Comparison of ENCODE assay signal across 30 cellular contexts in genomic region chr21:46203203-46203600, GRCh38. TPM values are rescaled to one million over a fixed set of nuclear protein-coding genes. Genes with fewer than 3 reads are reported as not detected.
DNase-seq lines count a peak whose midpoint lies in the region; ATAC-seq, FAIRE-seq and TF ChIP-seq lines count a peak whose summit lies in the region.
"Had no signal": no experiment of that assay in that cellular context is flagged by ENCODE, and none has a peak within 500 bp of the region (broad histone marks: within the 10 kb centered on the region; RNA-seq: fewer than 3 reads in every experiment).

No MANE protein-coding gene starts in this region.

- TF ChIP-seq POLR2A in right lobe of liver (IDR thresholded peaks at IDR 0.05) (no peak), HepG2 (IDR thresholded peaks at IDR 0.05; ENCODE audit: insufficient read depth in 1 of 2, low read depth in 2 of 2, low read length in 2 of 2) (no peak)

- no peaks in the 10 kb centered on the region for H3K4me1 ChIP-seq in right lobe of liver
- H3K4me1 ChIP-seq in HepG2 (ENCODE audit: insufficient read depth, low read length) = no peaks in the 10 kb centered on the region
- no peaks in the 10 kb centered on the region for H3K4me1 ChIP-seq in upper lobe of right lung
- H3K4me1 ChIP-seq: colonic mucosa, gastroesophageal sphincter, HAP-1, tibial artery had no signal

- peak overlapping the region; percentile 77 for H3K27ac Mint-ChIP-seq in central memory CD8-positive, alpha-beta T cell (ENCODE audit: low read depth)
- peak overlapping the region; percentile 94 for H3K27ac Mint-ChIP-seq in nephron progenitor cell
- H3K27ac Mint-ChIP-seq in stimulated activated naive CD8-positive, alpha-beta T cell treated with anti-CD3 and anti-CD28 coated beads, Interleukin-15, amount 100 ng/mL, for 72 hours = peak overlapping the region in 1 of 2 donors; percentile 54
- H3K27ac Mint-ChIP-seq: activated naive CD8-positive, alpha-beta T cell treated with anti-CD3 and anti-CD28 coated beads, Interleukin-2, amount 10 ng/mL, durations not matched to agents 7 days and 5 days; memory B cell had no signal

- WGBS in right lobe of liver (ENCODE audit: insufficient coverage, low coverage, low lambda C conversion rate, missing lambda C conversion rate) = 91% methylated on average over 8 of the region's 8 CpGs
- 93% methylated on average over 8 of the region's 8 CpGs for WGBS in HepG2 (ENCODE audit: low lambda C conversion rate)

- no peak for TF ChIP-seq EP300 in HepG2 (IDR thresholded peaks at IDR 0.05; ENCODE audit: low read depth in 2 of 2, low read length in 2 of 2)
- no peak for TF ChIP-seq EP300 in HepG2 (CRISPR knock-in tag; IDR thresholded peaks at IDR 0.05; ENCODE audit: borderline replicate concordance)

- POLR2A ChIA-PET in HepG2 (lab: Yijun Ruan, JAX) = no interaction called here

- no peak for TF ChIP-seq RAD21 in HepG2 (CRISPR knock-in tag; IDR thresholded peaks at IDR 0.05)

- H3K27ac ChIP-seq in right lobe of liver (no peak overlapping the region), HepG2 (ENCODE audit: extremely low read length, insufficient read depth, low read length) (no peak overlapping the region), upper lobe of right lung (peak overlapping the region; percentile 42)
- H3K27ac ChIP-seq: colonic mucosa, gastroesophageal sphincter, tibial artery, VCaP had no signal

- intact Hi-C loops in right lobe of liver (cut with DNase I) (no loop called here), HepG2 (cut with micrococcal nuclease; ENCODE audit: unreplicated experiment) (no loop called here), upper lobe of right lung (cut with DNase I) (no loop called here)

- no peak overlapping the region for H3K9ac ChIP-seq in HepG2 (ENCODE audit: insufficient read depth, low read depth, low read length)

- H3K4me3 ChIP-seq in right lobe of liver (no peak overlapping the region), HepG2 (replicated peaks in 1 of 3; ENCODE audit: insufficient read depth in 1 of 3, low read depth in 2 of 3, low read length in 3 of 3) (no peak overlapping the region), upper lobe of right lung (no peak overlapping the region)
- H3K4me3 ChIP-seq: colonic mucosa, gastroesophageal sphincter, HAP-1, tibial artery had no signal

- CTCF ChIA-PET in HepG2 (lab: Yijun Ruan, JAX; ENCODE audit: low intra/inter-chr PET ratio, low total read pairs) = no interaction called here

- peaks cover 15% of the 10 kb centered on the region for H3K36me3 Mint-ChIP-seq in central memory CD8-positive, alpha-beta T cell (ENCODE audit: insufficient read depth)
- H3K36me3 Mint-ChIP-seq in nephron progenitor cell (ENCODE audit: low read depth) = peaks cover 70% of the 10 kb centered on the region

- H3K27me3 ChIP-seq in right lobe of liver = no peaks in the 10 kb centered on the region
- no peaks in the 10 kb centered on the region for H3K27me3 ChIP-seq in HepG2 (ENCODE audit: control insufficient read depth in 1 of 2, insufficient read depth in 2 of 2, low read length in 2 of 2)
- no peaks in the 10 kb centered on the region for H3K27me3 ChIP-seq in upper lobe of right lung
- H3K27me3 ChIP-seq: colonic mucosa, gastroesophageal sphincter, tibial artery had no signal

- 0 out of 2 replicates have a peak, but pooled peaks cover 2% of the 10 kb centered on the region for H4K20me1 ChIP-seq in HepG2 (ENCODE audit: insufficient read depth, low read length)

- H3K4me3 Mint-ChIP-seq in central memory CD8-positive, alpha-beta T cell = no peak overlapping the region
- H3K4me3 Mint-ChIP-seq in nephron progenitor cell = no peak overlapping the region
- H3K4me3 Mint-ChIP-seq in stimulated activated naive CD8-positive, alpha-beta T cell treated with anti-CD3 and anti-CD28 coated beads, Interleukin-15, amount 100 ng/mL, for 72 hours = no peak overlapping the region
- H3K4me3 Mint-ChIP-seq: activated naive CD8-positive, alpha-beta T cell treated with anti-CD3 and anti-CD28 coated beads, Interleukin-2, amount 10 ng/mL, durations not matched to agents 7 days and 5 days; endodermal cell; IgD-negative memory B cell; memory B cell had no signal

- no TSS peak for BruUV-seq in HepG2 (replicated peaks; lab: Mats Ljungman, UMichigan)

- H3K36me3 ChIP-seq in right lobe of liver (peaks cover 0 to 79% (median 11%) of the 10 kb centered on the region in 4 donors), HepG2 (replicated peaks in 1 of 2; ENCODE audit: control insufficient read depth in 1 of 2, insufficient read depth in 2 of 2, low read length in 2 of 2) (peaks cover 26 to 72% of the 10 kb centered on the region in 2 experiments), upper lobe of right lung (peaks cover 75% of the 10 kb centered on the region)

- no peaks in the 10 kb centered on the region for H3K79me2 ChIP-seq in HepG2 (ENCODE audit: insufficient read depth, low read length)

- no peaks in the 10 kb centered on the region for H3K9me3 ChIP-seq in right lobe of liver
- H3K9me3 ChIP-seq in HepG2 (ENCODE audit: low read length) = no peaks in the 10 kb centered on the region
- H3K9me3 ChIP-seq in upper lobe of right lung = no peaks in the 10 kb centered on the region
- H3K9me3 ChIP-seq: colonic mucosa, gastroesophageal sphincter, HAP-1, tibial artery had no signal

- H3K9me3 Mint-ChIP-seq in central memory CD8-positive, alpha-beta T cell = no peaks in the 10 kb centered on the region
- peaks cover 15% of the 10 kb centered on the region for H3K9me3 Mint-ChIP-seq in nephron progenitor cell
- H3K9me3 Mint-ChIP-seq in stimulated activated naive CD8-positive, alpha-beta T cell treated with anti-CD3 and anti-CD28 coated beads, Interleukin-15, amount 100 ng/mL, for 72 hours = no peaks in the 10 kb centered on the region
- H3K9me3 Mint-ChIP-seq: activated naive CD8-positive, alpha-beta T cell treated with anti-CD3 and anti-CD28 coated beads, Interleukin-2, amount 10 ng/mL, durations not matched to agents 7 days and 5 days; memory B cell had no signal

- TF ChIP-seq CTCF in right lobe of liver (IDR thresholded peaks at IDR 0.05) (no peak), HepG2 (CRISPR knock-in tag; IDR thresholded peaks at IDR 0.05) (no peak), nephron progenitor cell (IDR thresholded peaks at IDR 0.05) (no peak), upper lobe of right lung (IDR thresholded peaks at IDR 0.05) (no peak)

- DNase-seq in right lobe of liver (peak in 2 of 3 donors; percentile 7 to 17), HepG2 (ENCODE audit: low spot score) (no peak), nephron progenitor cell (no peak), upper lobe of right lung (peak; percentile 35), left lobe of liver (ENCODE audit: low spot score) (no peak)
- no peak for DNase-seq in central memory CD8-positive, alpha-beta T cell (ENCODE audit: low spot score in 2 of 2)
- DNase-seq in stimulated activated naive CD8-positive, alpha-beta T cell treated with anti-CD3 and anti-CD28 coated beads, Interleukin-15, amount 100 ng/mL, for 72 hours = no peak
- DNase-seq: activated CD4-positive, alpha-beta T cell treated with anti-CD3 and anti-CD28 coated beads, Interleukin-2, amount 50 U/mL, for 48 hours; activated effector memory CD4-positive, alpha-beta T cell treated with Interleukin-2 at 50 U/mL for 16 hours; activated naive CD8-positive, alpha-beta T cell treated with anti-CD3 and anti-CD28 coated beads, Interleukin-2, amount 10 ng/mL, durations not matched to agents 7 days and 5 days; colonic mucosa; EL; endodermal cell; NCI-H1092 treated with DMSO at 0.1 percent for 48 hours; NCI-H187 treated with DMSO at 0.1 percent for 48 hours; NCI-H524 treated with DMSO at 0.1 percent for 48 hours; NK-92 treated with Interleukin-12 subunit alpha and Interleukin-12 subunit beta, amount 100 ng/mL, for 24 hours; stimulated activated CD4-positive, alpha-beta T cell treated with anti-CD3 and anti-CD28 coated beads, Interleukin-12 subunit alpha, Interleukin-12 subunit beta, amount 100 ng/mL, for 4 hours; stimulated activated naive CD8-positive, alpha-beta T cell treated with anti-CD3 and anti-CD28 coated beads, Interleukin-15, Interleukin-2, amounts not matched to agents 100 U/mL and 50 U/mL, for 24 hours had no signal

- H2AFZ ChIP-seq in HepG2 (ENCODE audit: low read length) = no peak overlapping the region

- ATAC-seq in right lobe of liver (no peak), HepG2 (no peak), upper lobe of right lung (no peak), left lobe of liver (no peak), HG02588 (IDR thresholded peaks at IDR 0.05; ENCODE audit: unreplicated experiment) (no peak)
- no peak for ATAC-seq in central memory CD8-positive, alpha-beta T cell (replicated peaks; ENCODE audit: extremely low read depth, poor library complexity, severe bottlenecking)
- ATAC-seq in stimulated activated naive CD8-positive, alpha-beta T cell treated with anti-CD3 and anti-CD28 coated beads, Interleukin-15, amount 100 ng/mL, for 72 hours = no peak
- ATAC-seq: gastroesophageal sphincter; Panc1; stimulated activated naive CD8-positive, alpha-beta T cell treated with anti-CD3 and anti-CD28 coated beads, Interleukin-15, Interleukin-2, amounts not matched to agents 100 U/mL and 50 U/mL, for 24 hours had no signal

- H3K27me3 Mint-ChIP-seq in central memory CD8-positive, alpha-beta T cell = no peaks in the 10 kb centered on the region
- peaks cover 3% of the 10 kb centered on the region for H3K27me3 Mint-ChIP-seq in nephron progenitor cell (ENCODE audit: low read depth, poor library complexity)
- no peaks in the 10 kb centered on the region for H3K27me3 Mint-ChIP-seq in stimulated activated naive CD8-positive, alpha-beta T cell treated with anti-CD3 and anti-CD28 coated beads, Interleukin-15, amount 100 ng/mL, for 72 hours
- H3K27me3 Mint-ChIP-seq: activated naive CD8-positive, alpha-beta T cell treated with anti-CD3 and anti-CD28 coated beads, Interleukin-2, amount 10 ng/mL, durations not matched to agents 7 days and 5 days; IgD-negative memory B cell; memory B cell had no signal

- no peak for FAIRE-seq in HepG2 (lab: Jason Lieb, UNC)
- FAIRE-seq: GM12892, islet of Langerhans had no signal

- in situ Hi-C loops in HepG2 (cut with HindIII; ENCODE audit: extremely low pct_ligation_motif_present, low pct_unique_long_range_greater_than_20kb) = no loop called here

- H3K4me2 ChIP-seq in HepG2 (ENCODE audit: low read depth, low read length) = no peak overlapping the region

- peaks cover 6% of the 10 kb centered on the region for H3K4me1 Mint-ChIP-seq in central memory CD8-positive, alpha-beta T cell
- peaks cover 13% of the 10 kb centered on the region for H3K4me1 Mint-ChIP-seq in nephron progenitor cell
- H3K4me1 Mint-ChIP-seq in stimulated activated naive CD8-positive, alpha-beta T cell treated with anti-CD3 and anti-CD28 coated beads, Interleukin-15, amount 100 ng/mL, for 72 hours = no peaks in the 10 kb centered on the region
- H3K4me1 Mint-ChIP-seq: activated naive CD8-positive, alpha-beta T cell treated with anti-CD3 and anti-CD28 coated beads, Interleukin-2, amount 10 ng/mL, durations not matched to agents 7 days and 5 days; endodermal cell; memory B cell had no signal

RNA-seq across cellular contexts. Expression of gene SPATC1L, which starts 18.9 kb away (rescaled TPM):
- total RNA-seq in right lobe of liver (1 to 10 TPM in 1 of 6 experiments, under 1 TPM in 3, not detected in 2; 0.31 to 1.7 (median 0.51) TPM), HepG2 (2016; rRNA removed; fragmentation: Illumina TruSeq; extraction: Trizol) (2.8 and 3.3 TPM in 2 replicates), upper lobe of right lung (4.7 TPM), left lobe of liver (0.40 TPM)
- 2.1 and 2.7 TPM in 2 replicates for total RNA-seq in HepG2 (2016; cell fraction: cytosol; rRNA removed; fragmentation: Illumina TruSeq; extraction: Trizol; ENCODE audit: low read depth)
- total RNA-seq in HepG2 (2016; cell fraction: insoluble cytoplasmic fraction; rRNA removed; fragmentation: Illumina TruSeq; extraction: Trizol) = 3.0 and 3.3 TPM in 2 replicates
- 3.0 and 3.8 TPM in 2 replicates for total RNA-seq in HepG2 (2016; cell fraction: membrane; rRNA removed; fragmentation: Illumina TruSeq; extraction: Trizol)
- 1.5 and 1.7 TPM in 2 replicates for total RNA-seq in HepG2 (2016; cell fraction: nucleus; rRNA removed; fragmentation: Illumina TruSeq; extraction: Trizol)
- polyA plus RNA-seq in HepG2 (2011; rRNA removed) = 1.4 and 2.6 TPM in 2 replicates
- 1.4 and 2.8 TPM in 2 replicates for polyA plus RNA-seq in HepG2 (2011; cell fraction: cytosol; rRNA removed)
- polyA plus RNA-seq in HepG2 (2011; cell fraction: nucleus; rRNA removed) = 9.6 and 9.7 TPM in 2 replicates
- 7.3 and 10.9 TPM in 2 replicates for polyA plus RNA-seq in HepG2 (2012)
- polyA plus RNA-seq in HepG2 (2016; cell fraction: cytosol; fragmentation: Illumina TruSeq; extraction: Trizol; ENCODE audit: low read depth) = 5.4 and 5.7 TPM in 2 replicates
- polyA plus RNA-seq in HepG2 (2016; cell fraction: insoluble cytoplasmic fraction; fragmentation: Illumina TruSeq; extraction: Trizol; ENCODE audit: low read depth) = 5.9 and 7.1 TPM in 2 replicates
- polyA plus RNA-seq in HepG2 (2016; cell fraction: membrane; fragmentation: Illumina TruSeq; extraction: Trizol; ENCODE audit: low read depth) = 6.0 and 7.3 TPM in 2 replicates
- polyA plus RNA-seq in HepG2 (2016; cell fraction: nucleus; fragmentation: Illumina TruSeq; extraction: Trizol; ENCODE audit: insufficient read depth, low read depth) = 5.8 and 6.5 TPM in 2 replicates
- polyA minus RNA-seq in HepG2 (2011; rRNA and poly(A)+ RNA removed; ENCODE audit: low replicate concordance) = 2.4 and 3.4 TPM in 2 replicates
- 3.4 and 5.6 TPM in 2 replicates for polyA minus RNA-seq in HepG2 (2011; cell fraction: cytosol; rRNA and poly(A)+ RNA removed)
- 0.77 and 1.6 TPM in 2 replicates for polyA minus RNA-seq in HepG2 (2011; cell fraction: nucleus; rRNA and poly(A)+ RNA removed)

RNA-seq across cellular contexts. Expression of gene LSS, which starts 25.4 kb away (rescaled TPM):
- 100 to 1,000 TPM in 1 of 6 experiments, 10 to 100 TPM in 5; 37.0 to 103 (median 59.6) TPM for total RNA-seq in right lobe of liver
- 73.5 and 113 TPM in 2 replicates for total RNA-seq in HepG2 (2016; rRNA removed; fragmentation: Illumina TruSeq; extraction: Trizol)
- 7.3 and 7.8 TPM in 2 replicates for total RNA-seq in HepG2 (2016; cell fraction: cytosol; rRNA removed; fragmentation: Illumina TruSeq; extraction: Trizol; ENCODE audit: low read depth)
- total RNA-seq in HepG2 (2016; cell fraction: insoluble cytoplasmic fraction; rRNA removed; fragmentation: Illumina TruSeq; extraction: Trizol) = 62.4 and 115 TPM in 2 replicates
- 31.7 and 32.0 TPM in 2 replicates for total RNA-seq in HepG2 (2016; cell fraction: membrane; rRNA removed; fragmentation: Illumina TruSeq; extraction: Trizol)
- 138 and 169 TPM in 2 replicates for total RNA-seq in HepG2 (2016; cell fraction: nucleus; rRNA removed; fragmentation: Illumina TruSeq; extraction: Trizol)
- 72.6 and 182 TPM in 2 replicates for polyA plus RNA-seq in HepG2 (2011; rRNA removed)
- 29.6 and 35.0 TPM in 2 replicates for polyA plus RNA-seq in HepG2 (2011; cell fraction: cytosol; rRNA removed)
- polyA plus RNA-seq in HepG2 (2011; cell fraction: nucleus; rRNA removed) = 771 and 1,172 TPM in 2 replicates
- polyA plus RNA-seq in HepG2 (2012) = 69.9 and 111 TPM in 2 replicates
- polyA plus RNA-seq in HepG2 (2016; cell fraction: cytosol; fragmentation: Illumina TruSeq; extraction: Trizol; ENCODE audit: low read depth) = 5.3 and 5.5 TPM in 2 replicates
- 44.5 and 58.2 TPM in 2 replicates for polyA plus RNA-seq in HepG2 (2016; cell fraction: insoluble cytoplasmic fraction; fragmentation: Illumina TruSeq; extraction: Trizol; ENCODE audit: low read depth)
- 14.1 and 14.6 TPM in 2 replicates for polyA plus RNA-seq in HepG2 (2016; cell fraction: membrane; fragmentation: Illumina TruSeq; extraction: Trizol; ENCODE audit: low read depth)
- 296 and 309 TPM in 2 replicates for polyA plus RNA-seq in HepG2 (2016; cell fraction: nucleus; fragmentation: Illumina TruSeq; extraction: Trizol; ENCODE audit: insufficient read depth, low read depth)
- 67.2 and 95.6 TPM in 2 replicates for polyA minus RNA-seq in HepG2 (2011; rRNA and poly(A)+ RNA removed; ENCODE audit: low replicate concordance)
- 16.2 and 25.1 TPM in 2 replicates for polyA minus RNA-seq in HepG2 (2011; cell fraction: cytosol; rRNA and poly(A)+ RNA removed)
- 66.3 and 114 TPM in 2 replicates for polyA minus RNA-seq in HepG2 (2011; cell fraction: nucleus; rRNA and poly(A)+ RNA removed)
- 108 TPM for total RNA-seq in upper lobe of right lung
- total RNA-seq in left lobe of liver = 67.9 TPM

RNA-seq across cellular contexts. Expression of gene FTCD, which starts 47.8 kb away (rescaled TPM):
- total RNA-seq in right lobe of liver (100 to 1,000 TPM; 141 to 668 (median 417) TPM), HepG2 (2016; rRNA removed; fragmentation: Illumina TruSeq; extraction: Trizol) (78.5 and 105 TPM in 2 replicates), upper lobe of right lung (0.46 TPM), left lobe of liver (668 TPM)
- 13.1 and 13.2 TPM in 2 replicates for total RNA-seq in HepG2 (2016; cell fraction: cytosol; rRNA removed; fragmentation: Illumina TruSeq; extraction: Trizol; ENCODE audit: low read depth)
- 61.2 and 115 TPM in 2 replicates for total RNA-seq in HepG2 (2016; cell fraction: insoluble cytoplasmic fraction; rRNA removed; fragmentation: Illumina TruSeq; extraction: Trizol)
- total RNA-seq in HepG2 (2016; cell fraction: membrane; rRNA removed; fragmentation: Illumina TruSeq; extraction: Trizol) = 21.0 and 27.4 TPM in 2 replicates
- 94.5 and 110 TPM in 2 replicates for total RNA-seq in HepG2 (2016; cell fraction: nucleus; rRNA removed; fragmentation: Illumina TruSeq; extraction: Trizol)
- polyA plus RNA-seq in HepG2 (2011; rRNA removed) = 75.7 and 112 TPM in 2 replicates
- 34.7 and 61.2 TPM in 2 replicates for polyA plus RNA-seq in HepG2 (2011; cell fraction: cytosol; rRNA removed)
- polyA plus RNA-seq in HepG2 (2011; cell fraction: nucleus; rRNA removed) = 656 and 751 TPM in 2 replicates
- 108 and 140 TPM in 2 replicates for polyA plus RNA-seq in HepG2 (2012)
- 11.0 and 12.4 TPM in 2 replicates for polyA plus RNA-seq in HepG2 (2016; cell fraction: cytosol; fragmentation: Illumina TruSeq; extraction: Trizol; ENCODE audit: low read depth)
- polyA plus RNA-seq in HepG2 (2016; cell fraction: insoluble cytoplasmic fraction; fragmentation: Illumina TruSeq; extraction: Trizol; ENCODE audit: low read depth) = 47.9 and 52.0 TPM in 2 replicates
- 11.9 and 17.7 TPM in 2 replicates for polyA plus RNA-seq in HepG2 (2016; cell fraction: membrane; fragmentation: Illumina TruSeq; extraction: Trizol; ENCODE audit: low read depth)
- polyA plus RNA-seq in HepG2 (2016; cell fraction: nucleus; fragmentation: Illumina TruSeq; extraction: Trizol; ENCODE audit: insufficient read depth, low read depth) = 369 and 379 TPM in 2 replicates
- polyA minus RNA-seq in HepG2 (2011; rRNA and poly(A)+ RNA removed; ENCODE audit: low replicate concordance) = 0.42 and 84.7 TPM in 2 replicates
- 33.3 and 39.2 TPM in 2 replicates for polyA minus RNA-seq in HepG2 (2011; cell fraction: cytosol; rRNA and poly(A)+ RNA removed)
- polyA minus RNA-seq in HepG2 (2011; cell fraction: nucleus; rRNA and poly(A)+ RNA removed) = 93.9 and 118 TPM in 2 replicates
- total RNA-seq: SK-MEL-5 had no signal
- polyA plus RNA-seq: IgD-negative memory B cell had no signal

Comparison
In these comparisons a context has a peak if more than half of its experiments do, and no peak if none do; other contexts are left out.
1. DNase-seq: peak in right lobe of liver (2 of 3) and upper lobe of right lung (single experiment); none in HepG2 (single experiment), central memory CD8-positive, alpha-beta T cell (0 of 2), nephron progenitor cell (single experiment), stimulated activated naive CD8-positive, alpha-beta T cell treated with anti-CD3 and anti-CD28 coated beads, Interleukin-15, amount 100 ng/mL, for 72 hours (0 of 2) and left lobe of liver (single experiment).